Comparison of ENCODE assay signal across 23 cellular contexts in the genomic region with DNA sequence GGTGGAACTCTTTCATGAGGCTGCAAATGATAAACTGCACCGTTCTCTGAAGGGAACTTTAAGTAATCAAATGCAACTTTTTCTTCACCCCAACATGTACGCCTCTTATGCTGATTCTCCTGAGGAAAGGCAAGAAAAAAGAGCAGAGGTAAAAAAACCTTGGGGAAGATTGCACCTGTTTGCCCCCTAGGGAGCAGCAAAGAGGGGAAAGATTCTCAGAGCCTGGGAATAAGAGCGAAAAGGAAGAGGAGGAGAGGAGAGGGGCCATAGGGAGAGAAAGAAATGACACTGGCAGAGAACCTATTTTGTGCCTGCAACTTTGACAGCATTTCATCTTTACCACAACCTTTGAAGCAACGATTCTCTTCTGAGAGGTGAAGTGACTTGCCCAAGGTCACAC.
"Had no signal": no experiment of that assay in that cellular context is flagged by ENCODE, and none has a peak within 500 bp of the region (broad histone marks: within the 10 kb centered on the region; RNA-seq: fewer than 3 reads in every experiment).

No MANE protein-coding gene starts in this region.

- H3K9ac ChIP-seq: parathyroid adenoma had no signal

- H3K4me3 ChIP-seq: heart left ventricle, left ventricle myocardium inferior, lower lobe of right lung, psoas muscle, right lobe of liver, suprapubic skin, thyroid gland had no signal

- H3K4me1 Mint-ChIP-seq: memory B cell; naive B cell; nephron; stimulated activated effector memory CD8-positive, alpha-beta T cell treated with anti-CD3 and anti-CD28 coated beads, Interleukin-12 subunit alpha, Interleukin-12 subunit beta, amount 100 ng/mL, for 72 hours had no signal

- H2AFZ ChIP-seq: parathyroid adenoma had no signal

- H3K79me2 ChIP-seq: parathyroid adenoma had no signal

- ATAC-seq: esophagus mucosa; heart left ventricle; left cardiac atrium; lower lobe of right lung; psoas muscle; right lobe of liver; stimulated activated effector memory CD8-positive, alpha-beta T cell treated with anti-CD3 and anti-CD28 coated beads, Interleukin-12 subunit alpha, Interleukin-12 subunit beta, amount 100 ng/mL, for 72 hours; stimulated activated naive CD8-positive, alpha-beta T cell treated with anti-CD3 and anti-CD28 coated beads, Interleukin-15, Interleukin-2, amounts not matched to agents 100 U/mL and 50 U/mL, for 24 hours had no signal

- H3K27me3 ChIP-seq: right lobe of liver, thyroid gland had no signal

- H3K27ac ChIP-seq: heart left ventricle, left ventricle myocardium inferior, lower lobe of right lung, parathyroid adenoma, psoas muscle, right lobe of liver, suprapubic skin, thyroid gland had no signal

- H3K36me3 ChIP-seq: heart left ventricle, left ventricle myocardium inferior, lower lobe of right lung, right lobe of liver, suprapubic skin, thyroid gland had no signal

- H3K9me3 Mint-ChIP-seq: dendritic cell treated with granulocyte-macrophage colony-stimulating factor and Interleukin-4, amounts not matched to agents 40 ng/mL and 50 ng/mL, for 4 days; stimulated activated effector memory CD8-positive, alpha-beta T cell treated with anti-CD3 and anti-CD28 coated beads, Interleukin-12 subunit alpha, Interleukin-12 subunit beta, amount 100 ng/mL, for 72 hours; type B pancreatic cell had no signal

- DNase-seq: heart left ventricle; hippocampal formation; islet precursor cell; left cardiac atrium; left ventricle myocardium inferior; lower lobe of right lung; naive B cell; occipital lobe; psoas muscle; retina; right lobe of liver; stimulated activated CD4-positive, alpha-beta T cell treated with anti-CD3 and anti-CD28 coated beads, Interleukin-4, amount 100 ng/mL, for 1 hour; stimulated activated CD8-positive, alpha-beta memory T cell treated with anti-CD3 and anti-CD28 coated beads, Interleukin-4, amount 100 ng/mL, for 48 hours; stimulated activated naive CD8-positive, alpha-beta T cell treated with anti-CD3 and anti-CD28 coated beads, Interleukin-15, Interleukin-2, amounts not matched to agents 100 U/mL and 50 U/mL, for 24 hours; thyroid gland had no signal

- H3K4me1 ChIP-seq: lower lobe of right lung, parathyroid adenoma, psoas muscle, right lobe of liver, suprapubic skin, thyroid gland had no signal

- H3K36me3 Mint-ChIP-seq: memory B cell; naive B cell; stimulated activated effector memory CD8-positive, alpha-beta T cell treated with anti-CD3 and anti-CD28 coated beads, Interleukin-12 subunit alpha, Interleukin-12 subunit beta, amount 100 ng/mL, for 72 hours; type B pancreatic cell had no signal

- H3K27me3 Mint-ChIP-seq: dendritic cell treated with granulocyte-macrophage colony-stimulating factor and Interleukin-4, amounts not matched to agents 40 ng/mL and 50 ng/mL, for 4 days had no signal

- H3K27ac Mint-ChIP-seq: dendritic cell treated with granulocyte-macrophage colony-stimulating factor and Interleukin-4, amounts not matched to agents 40 ng/mL and 50 ng/mL, for 4 days; memory B cell; naive B cell; nephron; stimulated activated effector memory CD8-positive, alpha-beta T cell treated with anti-CD3 and anti-CD28 coated beads, Interleukin-12 subunit alpha, Interleukin-12 subunit beta, amount 100 ng/mL, for 72 hours; type B pancreatic cell had no signal

- H3K9me3 ChIP-seq: lower lobe of right lung, psoas muscle, right lobe of liver, suprapubic skin, thyroid gland had no signal

- H3K4me3 Mint-ChIP-seq: dendritic cell treated with granulocyte-macrophage colony-stimulating factor and Interleukin-4, amounts not matched to agents 40 ng/mL and 50 ng/mL, for 4 days; memory B cell; nephron; stimulated activated effector memory CD8-positive, alpha-beta T cell treated with anti-CD3 and anti-CD28 coated beads, Interleukin-12 subunit alpha, Interleukin-12 subunit beta, amount 100 ng/mL, for 72 hours; type B pancreatic cell had no signal
